ENCODE assay signal across 30 cellular contexts in genomic region chr11:10515418-10515817, GRCh38. TPM values are rescaled to one million over a fixed set of nuclear protein-coding genes. Genes with fewer than 3 reads are reported as not detected.
A peak's percentile ranks its signal among the peaks of the same experiment; 100 is the strongest.
DNase-seq lines count a peak whose midpoint lies in the region; ATAC-seq, FAIRE-seq and TF ChIP-seq lines count a peak whose summit lies in the region.
"Had no signal": no experiment of that assay in that cellular context is flagged by ENCODE, and none has a peak within 500 bp of the region (broad histone marks: within the 10 kb centered on the region; RNA-seq: fewer than 3 reads in every experiment).

No MANE protein-coding gene starts in this region.

- H4K20me1 ChIP-seq in HepG2 (ENCODE audit: insufficient read depth, low read length): no peaks in the 10 kb centered on the region

- no peaks in the 10 kb centered on the region for H3K79me2 ChIP-seq in HepG2 (ENCODE audit: insufficient read depth, low read length)

- H3K4me3 ChIP-seq in HepG2 (replicated peaks in 1 of 3; ENCODE audit: insufficient read depth in 1 of 3, low read depth in 2 of 3, low read length in 3 of 3): no peak overlapping the region
- no peak overlapping the region for H3K4me3 ChIP-seq in right lobe of liver
- no peak overlapping the region for H3K4me3 ChIP-seq in neutrophil (ENCODE audit: low read depth in 1 of 2, low read length in 1 of 2)
- no peak overlapping the region for H3K4me3 ChIP-seq in pancreas
- H3K4me3 ChIP-seq: GM12878, HAP-1, SJCRH30 had no signal

- WGBS in HepG2 (ENCODE audit: low lambda C conversion rate): 93% methylated on average over 3 of the region's 3 CpGs
- WGBS in right lobe of liver (ENCODE audit: insufficient coverage, low coverage, low lambda C conversion rate, missing lambda C conversion rate): 82% methylated on average over 3 of the region's 3 CpGs
- WGBS in pancreas, 2 donors: 92% methylated on average over 3 of the region's 3 CpGs

- no peak for DNase-seq in HepG2 (ENCODE audit: low spot score)
- no peak for DNase-seq in right lobe of liver
- no peak for DNase-seq in activated B cell treated with CpG ODN at 0.5 μM for 24 hours
- DNase-seq in erythroblast (lab: John Stamatoyannopoulos, UW): no peak
- no peak for DNase-seq in cerebellar cortex (ENCODE audit: low spot score)
- DNase-seq in SHP77 treated with DMSO at 0.1 percent for 48 hours (lab: John Stamatoyannopoulos, UW): no peak
- no peak for DNase-seq in pancreas
- DNase-seq: Caco-2; CD8-positive, alpha-beta T cell; DMS79; GDM1; GOT3; KBM-7; NCI-H1105 treated with DMSO at 0.1 percent for 48 hours; NCI-H146; NCI-H1930; NCI-H2107; NCI-H446 treated with DMSO at 0.1 percent for 48 hours; NCI-H526; NK-92 treated with Interleukin-12 subunit alpha and Interleukin-12 subunit beta, amount 100 ng/mL, for 24 hours; PC-3; SJCRH30 had no signal

- no peaks in the 10 kb centered on the region for H3K27me3 ChIP-seq in HepG2 (ENCODE audit: control insufficient read depth in 1 of 2, insufficient read depth in 2 of 2, low read length in 2 of 2)
- no peaks in the 10 kb centered on the region for H3K27me3 ChIP-seq in right lobe of liver
- H3K27me3 ChIP-seq in neutrophil: no peaks in the 10 kb centered on the region
- no peaks in the 10 kb centered on the region for H3K27me3 ChIP-seq in pancreas
- H3K27me3 ChIP-seq: SJCRH30 had no signal

- H3K4me1 ChIP-seq in HepG2 (ENCODE audit: insufficient read depth, low read length): no peaks in the 10 kb centered on the region
- H3K4me1 ChIP-seq in right lobe of liver: no peaks in the 10 kb centered on the region
- no peaks in the 10 kb centered on the region for H3K4me1 ChIP-seq in neutrophil (ENCODE audit: control insufficient read depth in 1 of 2, insufficient read depth in 1 of 2, low read depth in 1 of 2, low read length in 1 of 2)
- H3K4me1 ChIP-seq in pancreas: no peaks in the 10 kb centered on the region
- H3K4me1 ChIP-seq: Caco-2, HAP-1 had no signal

- FAIRE-seq in HepG2 (lab: Jason Lieb, UNC) (no peak), pancreas (lab: Jason Lieb, UNC) (no peak)
- FAIRE-seq: A204.1, GM12878 had no signal

- no peak overlapping the region for H3K4me2 ChIP-seq in HepG2 (ENCODE audit: low read depth, low read length)

- H3K4me3 Mint-ChIP-seq in activated B cell treated with CpG ODN at 0.5 μM for 24 hours: no peak overlapping the region
- H3K4me3 Mint-ChIP-seq: CD8-positive, alpha-beta T cell had no signal

- no peaks in the 10 kb centered on the region for H3K27me3 Mint-ChIP-seq in activated B cell treated with CpG ODN at 0.5 μM for 24 hours

- no peaks in the 10 kb centered on the region for H3K9me3 ChIP-seq in HepG2 (ENCODE audit: low read length)
- no peaks in the 10 kb centered on the region for H3K9me3 ChIP-seq in right lobe of liver
- H3K9me3 ChIP-seq in neutrophil: no peaks in the 10 kb centered on the region
- H3K9me3 ChIP-seq in pancreas: no peaks in the 10 kb centered on the region
- H3K9me3 ChIP-seq: Caco-2, HAP-1, SJCRH30 had no signal

- TF ChIP-seq EP300 in HepG2 (IDR thresholded peaks at IDR 0.05; ENCODE audit: low read depth in 2 of 2, low read length in 2 of 2) (no peak), HepG2 (CRISPR knock-in tag; IDR thresholded peaks at IDR 0.05; ENCODE audit: borderline replicate concordance) (no peak)

- H3K36me3 ChIP-seq in HepG2 (replicated peaks in 1 of 2; ENCODE audit: control insufficient read depth in 1 of 2, insufficient read depth in 2 of 2, low read length in 2 of 2) (no peaks in the 10 kb centered on the region; a peak in 2 of 5 replicates), right lobe of liver (peaks cover 0 to 11% (median 2%) of the 10 kb centered on the region in 4 donors), neutrophil (peaks cover 72% of the 10 kb centered on the region), pancreas (peaks cover 0 to 8% (median under 1%) of the 10 kb centered on the region in 3 donors)
- H3K36me3 ChIP-seq: HAP-1 had no signal

- CTCF ChIA-PET in HepG2 (lab: Yijun Ruan, JAX; ENCODE audit: low intra/inter-chr PET ratio, low total read pairs): no interaction called here
- CTCF ChIA-PET in activated B cell treated with CpG ODN at 0.5 μM for 24 hours (lab: Charles Lee): interaction anchor here (0.6 to 5.1 kb wide), 5 partner anchors 26 to 138 kb away, joined by 3 to 47 read pairs (median 4); partner anchors contain the start of gene RNF141

- TF ChIP-seq CTCF in HepG2 (CRISPR knock-in tag; IDR thresholded peaks at IDR 0.05) (no peak), right lobe of liver (IDR thresholded peaks at IDR 0.05) (no peak), activated B cell treated with CpG ODN at 0.5 μM for 24 hours (IDR thresholded peaks at IDR 0.05) (no peak), neutrophil (IDR thresholded peaks at IDR 0.05) (no peak), pancreas (IDR thresholded peaks at IDR 0.05) (no peak)

- no TSS peak for BruUV-seq in HepG2 (replicated peaks; lab: Mats Ljungman, UMichigan)

- peak overlapping the region; percentile 67 for H3K27ac Mint-ChIP-seq in activated B cell treated with CpG ODN at 0.5 μM for 24 hours

- ATAC-seq in HepG2: no peak
- ATAC-seq in right lobe of liver: no peak
- no peak for ATAC-seq in activated B cell treated with CpG ODN at 0.5 μM for 24 hours (ENCODE audit: low read depth)
- no peak for ATAC-seq in pancreas
- ATAC-seq: CD8-positive, alpha-beta T cell; GM12878; PC-3 had no signal

- H2AFZ ChIP-seq in HepG2 (ENCODE audit: low read length): no peak overlapping the region

- H3K9ac ChIP-seq in HepG2 (ENCODE audit: insufficient read depth, low read depth, low read length): no peak overlapping the region

- intact Hi-C loops in HepG2 (cut with micrococcal nuclease; ENCODE audit: unreplicated experiment) (no loop called here), right lobe of liver (cut with DNase I) (no loop called here), activated B cell treated with CpG ODN at 0.5 μM for 24 hours (cut with micrococcal nuclease) (no loop called here), pancreas (cut with DNase I) (no loop called here)

- no peak for TF ChIP-seq POLR2A in HepG2 (IDR thresholded peaks at IDR 0.05; ENCODE audit: insufficient read depth in 1 of 2, low read depth in 2 of 2, low read length in 2 of 2)
- TF ChIP-seq POLR2A in right lobe of liver (IDR thresholded peaks at IDR 0.05): no peak
- no peak for TF ChIP-seq POLR2A in erythroblast (IDR thresholded peaks at IDR 0.05; ENCODE audit: low read length)

- H3K36me3 Mint-ChIP-seq in activated B cell treated with CpG ODN at 0.5 μM for 24 hours (ENCODE audit: low read depth): peaks cover 66% of the 10 kb centered on the region

- POLR2A ChIA-PET in HepG2 (lab: Yijun Ruan, JAX): no interaction called here
- POLR2A ChIA-PET in activated B cell treated with CpG ODN at 0.5 μM for 24 hours (lab: Charles Lee): interaction anchor here (1.8 kb wide), 1 partner anchor 61 kb away, joined by 5 read pairs; the partner anchor contains the start of gene AMPD3

- peaks cover 16% of the 10 kb centered on the region for H3K4me1 Mint-ChIP-seq in activated B cell treated with CpG ODN at 0.5 μM for 24 hours

- no peaks in the 10 kb centered on the region for H3K9me3 Mint-ChIP-seq in activated B cell treated with CpG ODN at 0.5 μM for 24 hours
- H3K9me3 Mint-ChIP-seq: CD8-positive, alpha-beta T cell had no signal

- no peak overlapping the region for H3K27ac ChIP-seq in HepG2 (ENCODE audit: extremely low read length, insufficient read depth, low read length)
- H3K27ac ChIP-seq in right lobe of liver: no peak overlapping the region
- H3K27ac ChIP-seq in neutrophil: peak overlapping the region; percentile 49
- H3K27ac ChIP-seq in pancreas: no peak overlapping the region
- H3K27ac ChIP-seq: C4-2B, SJCRH30 had no signal

- in situ Hi-C loops in HepG2 (cut with HindIII; ENCODE audit: extremely low pct_ligation_motif_present, low pct_unique_long_range_greater_than_20kb): no loop called here

- no peak for TF ChIP-seq RAD21 in HepG2 (CRISPR knock-in tag; IDR thresholded peaks at IDR 0.05)

RNA-seq across cellular contexts. Expression of gene RNF141, which starts 25.6 kb away (rescaled TPM):
- 22.4 and 34.8 TPM in 2 replicates for total RNA-seq in HepG2 (2016; rRNA removed; fragmentation: Illumina TruSeq; extraction: Trizol)
- 16.5 and 19.0 TPM in 2 replicates for total RNA-seq in HepG2 (2016; cell fraction: cytosol; rRNA removed; fragmentation: Illumina TruSeq; extraction: Trizol; ENCODE audit: low read depth)
- 22.0 and 33.1 TPM in 2 replicates for total RNA-seq in HepG2 (2016; cell fraction: insoluble cytoplasmic fraction; rRNA removed; fragmentation: Illumina TruSeq; extraction: Trizol)
- 47.5 and 47.9 TPM in 2 replicates for total RNA-seq in HepG2 (2016; cell fraction: membrane; rRNA removed; fragmentation: Illumina TruSeq; extraction: Trizol)
- 10.6 and 10.7 TPM in 2 replicates for total RNA-seq in HepG2 (2016; cell fraction: nucleus; rRNA removed; fragmentation: Illumina TruSeq; extraction: Trizol)
- 6.8 and 9.3 TPM in 2 replicates for polyA plus RNA-seq in HepG2 (2011; rRNA removed)
- 4.2 and 7.1 TPM in 2 replicates for polyA plus RNA-seq in HepG2 (2011; cell fraction: cytosol; rRNA removed)
- polyA plus RNA-seq in HepG2 (2011; cell fraction: nucleus; rRNA removed): 1.7 and 2.8 TPM in 2 replicates
- 10.1 and 16.8 TPM in 2 replicates for polyA plus RNA-seq in HepG2 (2012)
- 38.7 and 47.4 TPM in 2 replicates for polyA plus RNA-seq in HepG2 (2016; cell fraction: cytosol; fragmentation: Illumina TruSeq; extraction: Trizol; ENCODE audit: low read depth)
- polyA plus RNA-seq in HepG2 (2016; cell fraction: insoluble cytoplasmic fraction; fragmentation: Illumina TruSeq; extraction: Trizol; ENCODE audit: low read depth): 24.7 and 25.7 TPM in 2 replicates
- polyA plus RNA-seq in HepG2 (2016; cell fraction: membrane; fragmentation: Illumina TruSeq; extraction: Trizol; ENCODE audit: low read depth): 33.5 and 35.6 TPM in 2 replicates
- polyA plus RNA-seq in HepG2 (2016; cell fraction: nucleus; fragmentation: Illumina TruSeq; extraction: Trizol; ENCODE audit: insufficient read depth, low read depth): 10.8 and 13.8 TPM in 2 replicates
- 2.3 and 3.6 TPM in 2 replicates for polyA minus RNA-seq in HepG2 (2011; rRNA and poly(A)+ RNA removed; ENCODE audit: low replicate concordance)
- 5.2 and 5.4 TPM in 2 replicates for polyA minus RNA-seq in HepG2 (2011; cell fraction: cytosol; rRNA and poly(A)+ RNA removed)
- 10.7 and 12.4 TPM in 2 replicates for polyA minus RNA-seq in HepG2 (2011; cell fraction: nucleus; rRNA and poly(A)+ RNA removed)
- total RNA-seq in right lobe of liver: 10 to 100 TPM; 11.2 to 21.0 (median 15.1) TPM
- 32.8 and 36.9 TPM in 2 replicates for total RNA-seq in activated B cell treated with CpG ODN at 0.5 μM for 24 hours
- total RNA-seq in pancreas: 10 to 100 TPM; 10.5 to 21.5 (median 17.6) TPM
- polyA plus RNA-seq in pancreas: 1 to 10 TPM; 4.4 to 7.8 TPM

RNA-seq across cellular contexts. Expression of gene LYVE1, which starts 53.0 kb away (rescaled TPM):
- total RNA-seq in HepG2 (2016; rRNA removed; fragmentation: Illumina TruSeq; extraction: Trizol) (0.81 and 1.4 TPM in 2 replicates), right lobe of liver (10 to 100 TPM in 5 of 6 experiments, 1 to 10 TPM in 1; 9.3 to 60.8 (median 28.3) TPM), activated B cell treated with CpG ODN at 0.5 μM for 24 hours (not detected in 2 replicates), pancreas (10 to 100 TPM in 2 of 6 donors, 1 to 10 TPM in 4; 1.1 to 28.3 (median 4.6) TPM)
- total RNA-seq in HepG2 (2016; cell fraction: cytosol; rRNA removed; fragmentation: Illumina TruSeq; extraction: Trizol; ENCODE audit: low read depth): 0.09 and 0.10 TPM in 2 replicates
- total RNA-seq in HepG2 (2016; cell fraction: insoluble cytoplasmic fraction; rRNA removed; fragmentation: Illumina TruSeq; extraction: Trizol): 0.65 and 1.3 TPM in 2 replicates
- total RNA-seq in HepG2 (2016; cell fraction: membrane; rRNA removed; fragmentation: Illumina TruSeq; extraction: Trizol): 0.34 TPM in 2 replicates
- total RNA-seq in HepG2 (2016; cell fraction: nucleus; rRNA removed; fragmentation: Illumina TruSeq; extraction: Trizol): 1.4 and 1.7 TPM in 2 replicates
- polyA plus RNA-seq in HepG2 (2011; rRNA removed) (0.82 and 1.2 TPM in 2 replicates), pancreas (1 to 10 TPM; 2.7 to 4.3 TPM)
- 0.48 and 0.72 TPM in 2 replicates for polyA plus RNA-seq in HepG2 (2011; cell fraction: cytosol; rRNA removed)
- 0.32 and 0.35 TPM in 2 replicates for polyA plus RNA-seq in HepG2 (2011; cell fraction: nucleus; rRNA removed)
- 0.11 and 0.16 TPM in 2 replicates for polyA plus RNA-seq in HepG2 (2012)
- 0.08 and 0.14 TPM in 2 replicates for polyA plus RNA-seq in HepG2 (2016; cell fraction: cytosol; fragmentation: Illumina TruSeq; extraction: Trizol; ENCODE audit: low read depth)
- 0.72 and 0.82 TPM in 2 replicates for polyA plus RNA-seq in HepG2 (2016; cell fraction: insoluble cytoplasmic fraction; fragmentation: Illumina TruSeq; extraction: Trizol; ENCODE audit: low read depth)
- polyA plus RNA-seq in HepG2 (2016; cell fraction: membrane; fragmentation: Illumina TruSeq; extraction: Trizol; ENCODE audit: low read depth): 0.19 and 0.28 TPM in 2 replicates
- polyA plus RNA-seq in HepG2 (2016; cell fraction: nucleus; fragmentation: Illumina TruSeq; extraction: Trizol; ENCODE audit: insufficient read depth, low read depth): 1.2 and 3.0 TPM in 2 replicates
- 0.04 TPM in 1 of 2 replicates, not detected in the other for polyA minus RNA-seq in HepG2 (2011; rRNA and poly(A)+ RNA removed; ENCODE audit: low replicate concordance)
- 0.69 TPM in 1 of 2 replicates, not detected in the other for polyA minus RNA-seq in HepG2 (2011; cell fraction: cytosol; rRNA and poly(A)+ RNA removed)
- polyA minus RNA-seq in HepG2 (2011; cell fraction: nucleus; rRNA and poly(A)+ RNA removed): 0.26 TPM in 1 of 2 replicates, not detected in the other
- total RNA-seq: Caco-2; CD8-positive, alpha-beta T cell; HT1080; LHCN-M2; MCF 10A; PC-3; SJCRH30 had no signal
- polyA plus RNA-seq: GM12878 had no signal
